Comparison of ENCODE assay signal across 1 cellular context in the genomic region with DNA sequence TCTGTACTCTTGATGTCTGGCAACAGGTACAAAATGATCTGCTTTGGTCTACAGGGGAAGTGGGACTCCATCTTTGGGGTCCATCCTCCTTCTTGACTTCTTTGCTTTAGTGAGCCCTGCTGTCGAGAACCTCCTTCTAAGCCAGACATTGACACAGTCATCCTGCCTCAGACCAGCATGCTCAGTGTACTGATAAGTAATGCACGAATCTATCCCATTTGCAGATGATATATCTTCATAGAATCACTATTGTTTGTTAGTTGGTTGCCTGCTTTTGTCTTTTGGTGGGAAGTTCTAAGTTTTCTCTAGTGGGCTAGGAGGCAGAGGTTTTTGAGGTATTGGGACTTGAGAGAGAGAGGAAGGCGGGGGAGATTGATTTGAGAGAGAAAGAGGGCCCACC.
TF ChIP-seq lines count a peak whose summit lies in the region.

No MANE protein-coding gene starts in this region.

TF ChIP-seq in K562, 482 proteins besides CTCF, POLR2A, EP300 and RAD21:
- TF ChIP-seq CXXC5 (CRISPR knock-in tag; IDR thresholded peaks at IDR 0.05) = no peak
- peak; percentile 80 for TF ChIP-seq ZNF239 (CRISPR knock-in tag; IDR thresholded peaks at IDR 0.05)
TF ChIP-seq in K562: peak in this region for 1.
